8 cellular contexts compared by ENCODE assay signal in genomic region chr11:16605440-16605970, GRCh38.
DNase-seq lines count a peak whose midpoint lies in the region; ATAC-seq, FAIRE-seq and TF ChIP-seq lines count a peak whose summit lies in the region.

No MANE protein-coding gene starts in this region.

- CTCF ChIA-PET in GM12878 (lab: Yijun Ruan, JAX), result interaction anchor here (1.1 kb wide), 1 partner anchor 24 kb away, joined by 3 read pairs; no protein-coding TSS in a partner anchor

- peaks cover 6 to 31% (median 7%) of the 10 kb centered on the region in 4 donors for H3K4me1 Mint-ChIP-seq in CD4-positive, CD25-positive, alpha-beta regulatory T cell
- H3K4me1 Mint-ChIP-seq in HFFc6 (ENCODE audit: low read depth), result peaks cover 9% of the 10 kb centered on the region
- peaks cover 32% of the 10 kb centered on the region for H3K4me1 Mint-ChIP-seq in stimulated activated naive CD8-positive, alpha-beta T cell treated with anti-CD3 and anti-CD28 coated beads, Interleukin-15, amount 100 ng/mL, for 72 hours

- peak overlapping the region; percentile 13; the same call in 1 of the 2 replicates for H3K4me2 ChIP-seq in GM12878 (ENCODE audit: control insufficient read depth, insufficient read depth)

- H3K27me3 Mint-ChIP-seq in CD4-positive, CD25-positive, alpha-beta regulatory T cell, result peaks cover 32% of the 10 kb centered on the region
- H3K27me3 Mint-ChIP-seq in HFFc6 (ENCODE audit: insufficient read depth), result peaks cover 28% of the 10 kb centered on the region
- no peaks in the 10 kb centered on the region for H3K27me3 Mint-ChIP-seq in stimulated activated naive CD8-positive, alpha-beta T cell treated with anti-CD3 and anti-CD28 coated beads, Interleukin-15, amount 100 ng/mL, for 72 hours

- no peak for DNase-seq in CD4-positive, CD25-positive, alpha-beta regulatory T cell
- DNase-seq in HFFc6, result no peak
- no peak for DNase-seq in GM12878 (ENCODE audit: low read depth, low spot score)
- peak; percentile 59 for DNase-seq in islet precursor cell
- peak; percentile 10 to 21 for DNase-seq in stimulated activated naive CD8-positive, alpha-beta T cell treated with anti-CD3 and anti-CD28 coated beads, Interleukin-15, amount 100 ng/mL, for 72 hours
- no peak for DNase-seq in central memory CD4-positive, alpha-beta T cell
- no peak for DNase-seq in activated CD4-positive, alpha-beta T cell treated with anti-CD3 and anti-CD28 coated beads, Interleukin-2, amount 50 U/mL, for 1 hour

- H3K27ac ChIP-seq in CD4-positive, CD25-positive, alpha-beta regulatory T cell (ENCODE audit: insufficient read depth, low read length, poor library complexity, severe bottlenecking), result no peak overlapping the region
- H3K27ac ChIP-seq in GM12878 (ENCODE audit: control insufficient read depth, insufficient read depth), result no peak overlapping the region

- peaks cover 3% of the 10 kb centered on the region for H3K36me3 Mint-ChIP-seq in CD4-positive, CD25-positive, alpha-beta regulatory T cell
- H3K36me3 Mint-ChIP-seq in HFFc6 (ENCODE audit: low read depth), result no peaks in the 10 kb centered on the region

- no peak for ATAC-seq in CD4-positive, CD25-positive, alpha-beta regulatory T cell (ENCODE audit: low read depth in 2 of 2)
- no peak for ATAC-seq in GM12878
- no peak for ATAC-seq in stimulated activated naive CD8-positive, alpha-beta T cell treated with anti-CD3 and anti-CD28 coated beads, Interleukin-15, amount 100 ng/mL, for 72 hours
- ATAC-seq in HG02938 (IDR thresholded peaks at IDR 0.05; ENCODE audit: unreplicated experiment), result no peak

- RAD21 ChIA-PET in GM12878 (lab: Charles Lee; ENCODE audit: unreplicated experiment), result interaction anchor here (0.5 kb wide), 1 partner anchor 1811 kb away, joined by 5 read pairs; no protein-coding TSS in a partner anchor

- in situ Hi-C loops in GM12878 (cut with MboI), result loop anchor here (25.0 kb wide), 1 partner anchor 768 kb away; no protein-coding TSS in a partner anchor

- H3K27ac Mint-ChIP-seq in CD4-positive, CD25-positive, alpha-beta regulatory T cell, result no peak overlapping the region
- peak overlapping the region; percentile 71; the same call in 1 of the 2 replicates for H3K27ac Mint-ChIP-seq in HFFc6
- no peak overlapping the region for H3K27ac Mint-ChIP-seq in stimulated activated naive CD8-positive, alpha-beta T cell treated with anti-CD3 and anti-CD28 coated beads, Interleukin-15, amount 100 ng/mL, for 72 hours

- no peaks in the 10 kb centered on the region for H4K20me1 ChIP-seq in GM12878 (ENCODE audit: control insufficient read depth, insufficient read depth)

- intact Hi-C loops in GM12878 (cut with micrococcal nuclease; ENCODE audit: unreplicated experiment), result loop anchor here (5.0 kb wide), 1 partner anchor 833 kb away; no protein-coding TSS in a partner anchor

- WGBS in GM12878 (ENCODE audit: insufficient coverage, insufficient replicate concordance, low lambda C conversion rate, missing lambda C conversion rate), result 22% methylated on average over 19 of the region's 34 CpGs

- peaks cover 49% of the 10 kb centered on the region for H3K27me3 ChIP-seq in CD4-positive, CD25-positive, alpha-beta regulatory T cell (ENCODE audit: control insufficient read depth, insufficient read depth, low read length)
- peaks cover 20 to 49% of the 10 kb centered on the region in 2 experiments for H3K27me3 ChIP-seq in GM12878 (replicated peaks in 1 of 2; ENCODE audit: control insufficient read depth in 2 of 2, insufficient read depth in 2 of 2, low read length in 1 of 2)

- no peaks in the 10 kb centered on the region for H3K9me3 ChIP-seq in CD4-positive, CD25-positive, alpha-beta regulatory T cell (ENCODE audit: control insufficient read depth in 2 of 2, low read length in 2 of 2)
- no peaks in the 10 kb centered on the region; the same call in 2 of the 3 replicates for H3K9me3 ChIP-seq in GM12878 (replicated peaks; ENCODE audit: control insufficient read depth, insufficient read depth, low read length)

- no peak for FAIRE-seq in GM12878 (lab: Jason Lieb, UNC)

- TF ChIP-seq EP300 in GM12878 (IDR thresholded peaks at IDR 0.05; ENCODE audit: borderline replicate concordance in 1 of 2, control insufficient read depth in 1 of 2, low read depth in 2 of 2, low read length in 2 of 2), result no peak

- no peak for TF ChIP-seq POLR2A in GM12878 (IDR thresholded peaks at IDR 0.05; ENCODE audit: low read depth, low read length)

- no peaks in the 10 kb centered on the region for H3K36me3 ChIP-seq in CD4-positive, CD25-positive, alpha-beta regulatory T cell (ENCODE audit: control insufficient read depth, insufficient read depth, low read length)
- no peaks in the 10 kb centered on the region for H3K36me3 ChIP-seq in GM12878 (ENCODE audit: control insufficient read depth in 2 of 2, insufficient read depth in 2 of 2, low read length in 1 of 2)

- TF ChIP-seq CTCF in HFFc6 (IDR thresholded peaks at IDR 0.05), result no peak
- no peak for TF ChIP-seq CTCF in GM12878 (IDR thresholded peaks at IDR 0.05 in 2 of 3, conservative IDR thresholded peaks at IDR 0.05 in 1 of 3; ENCODE audit: control insufficient read depth in 2 of 3, extremely low read depth in 1 of 3, insufficient read depth in 1 of 3, low read depth in 3 of 3, low read length in 3 of 3)

- BruUV-seq in GM12878 (replicated peaks; lab: Mats Ljungman, UMichigan), result no TSS peak

- SMC1A ChIA-PET in GM12878 (lab: Charles Lee; ENCODE audit: uncharacterized antibody, unreplicated experiment), result no interaction called here

- peaks cover 0 to 11% (median 2%) of the 10 kb centered on the region in 7 donors for H3K9me3 Mint-ChIP-seq in CD4-positive, CD25-positive, alpha-beta regulatory T cell
- no peaks in the 10 kb centered on the region for H3K9me3 Mint-ChIP-seq in HFFc6
- H3K9me3 Mint-ChIP-seq in stimulated activated naive CD8-positive, alpha-beta T cell treated with anti-CD3 and anti-CD28 coated beads, Interleukin-15, amount 100 ng/mL, for 72 hours, result no peaks in the 10 kb centered on the region

- no peak overlapping the region for H3K9ac ChIP-seq in GM12878 (ENCODE audit: control insufficient read depth, insufficient read depth, low read length)

- H2AFZ ChIP-seq in GM12878 (ENCODE audit: control insufficient read depth, low read depth, low read length), result no peak overlapping the region

- peaks cover 36% of the 10 kb centered on the region for H3K4me1 ChIP-seq in CD4-positive, CD25-positive, alpha-beta regulatory T cell (ENCODE audit: control insufficient read depth, insufficient read depth, low read length, poor library complexity, severe bottlenecking)
- H3K4me1 ChIP-seq in GM12878 (ENCODE audit: control insufficient read depth, insufficient read depth, low read length), result no peaks in the 10 kb centered on the region

- POLR2A ChIA-PET in GM12878 (lab: Charles Lee), result no interaction called here

- peak overlapping the region; percentile 59 for H3K4me3 ChIP-seq in CD4-positive, CD25-positive, alpha-beta regulatory T cell (ENCODE audit: low read depth, low read length)
- no peak overlapping the region for H3K4me3 ChIP-seq in GM12878

- H3K79me2 ChIP-seq in GM12878 (ENCODE audit: control insufficient read depth, insufficient read depth, low read length), result no peaks in the 10 kb centered on the region

- no peak for TF ChIP-seq RAD21 in GM12878 (IDR thresholded peaks at IDR 0.05; ENCODE audit: insufficient read depth, low read depth, low read length)

- H3K4me3 Mint-ChIP-seq in CD4-positive, CD25-positive, alpha-beta regulatory T cell, result peak overlapping the region in 3 of 4 donors; percentile 74 to 79 (median 77)
- H3K4me3 Mint-ChIP-seq in HFFc6, result no peak overlapping the region; the same call in 1 of the 2 replicates
- H3K4me3 Mint-ChIP-seq in stimulated activated naive CD8-positive, alpha-beta T cell treated with anti-CD3 and anti-CD28 coated beads, Interleukin-15, amount 100 ng/mL, for 72 hours, result no peak overlapping the region

TF ChIP-seq in GM12878, 131 proteins besides CTCF, POLR2A, EP300 and RAD21:
- no peak for TF ChIP-seq CBX3 (IDR thresholded peaks at IDR 0.05; ENCODE audit: borderline replicate concordance, low read depth)

Comparison
In these comparisons a context has a peak if more than half of its experiments do, and no peak if none do; other contexts are left out.
1. DNase-seq: peak in islet precursor cell (single experiment) and stimulated activated naive CD8-positive, alpha-beta T cell treated with anti-CD3 and anti-CD28 coated beads, Interleukin-15, amount 100 ng/mL, for 72 hours (2 of 2); none in CD4-positive, CD25-positive, alpha-beta regulatory T cell (0 of 3), HFFc6 (single experiment), GM12878 (single experiment), central memory CD4-positive, alpha-beta T cell (single experiment) and activated CD4-positive, alpha-beta T cell treated with anti-CD3 and anti-CD28 coated beads, Interleukin-2, amount 50 U/mL, for 1 hour (single experiment).
2. H3K4me3 Mint-ChIP-seq: peak in CD4-positive, CD25-positive, alpha-beta regulatory T cell (3 of 4); none in HFFc6 (single experiment) and stimulated activated naive CD8-positive, alpha-beta T cell treated with anti-CD3 and anti-CD28 coated beads, Interleukin-15, amount 100 ng/mL, for 72 hours (0 of 2).